In genomic region chr2:38973266-38973665, GRCh38 we compare ENCODE assay signal across 9 cellular contexts.
"Had no signal": no experiment of that assay in that cellular context is flagged by ENCODE, and none has a peak within 500 bp of the region (broad histone marks: within the 10 kb centered on the region; RNA-seq: fewer than 3 reads in every experiment).

No MANE protein-coding gene starts in this region.

- H3K9ac ChIP-seq: GM23248 had no signal

- ATAC-seq: HCT116 had no signal

- H3K4me1 Mint-ChIP-seq: IgD-negative memory B cell had no signal

- H3K36me3 ChIP-seq: HAP-1 had no signal

- H3K27ac Mint-ChIP-seq: HFFc6 had no signal

- H3K4me3 ChIP-seq: GM23248, HAP-1 had no signal

- H3K4me3 Mint-ChIP-seq: HFFc6, IgD-negative memory B cell had no signal

- DNase-seq: GM23248, GOT3, H7, HFFc6, KG1 had no signal

- H3K9me3 Mint-ChIP-seq: HFFc6, IgD-negative memory B cell had no signal

- H2AFZ ChIP-seq: GM23248 had no signal

- H3K9me3 ChIP-seq: HAP-1 had no signal

- H3K4me1 ChIP-seq: HAP-1 had no signal

- H3K27me3 Mint-ChIP-seq: IgD-negative memory B cell had no signal

- H3K27ac ChIP-seq: GM23248, HL-60 had no signal
